Comparison of ENCODE assay signal across 9 cellular contexts in genomic region chr12:12606793-12607589, GRCh38. TPM values are rescaled to one million over a fixed set of nuclear protein-coding genes. Genes with fewer than 3 reads are reported as not detected.
DNase-seq lines count a peak whose midpoint lies in the region; ATAC-seq and TF ChIP-seq lines count a peak whose summit lies in the region.
"Had no signal": no experiment of that assay in that cellular context is flagged by ENCODE, and none has a peak within 500 bp of the region (broad histone marks: within the 10 kb centered on the region; RNA-seq: fewer than 3 reads in every experiment).

No MANE protein-coding gene starts in this region.

- peak overlapping the region; percentile 68; the same call in 1 of the 2 replicates for H3K14ac ChIP-seq in IMR-90 (replicated peaks; ENCODE audit: low read depth, low read length)

- H3K27ac ChIP-seq in IMR-90 (ENCODE audit: insufficient read depth, low read length) = no peak overlapping the region
- H3K27ac ChIP-seq in duodenal mucosa (ENCODE audit: low read depth, low read length) = peak overlapping the region; percentile 20
- peak overlapping the region; percentile 8 for H3K27ac ChIP-seq in vagina
- no peak overlapping the region for H3K27ac ChIP-seq in tibial artery
- no peak overlapping the region for H3K27ac ChIP-seq in gastroesophageal sphincter

- H2AK5ac ChIP-seq in IMR-90 (ENCODE audit: low read depth, low read length) = no peak overlapping the region

- no peaks in the 10 kb centered on the region for H3K36me3 Mint-ChIP-seq in activated naive CD4-positive, alpha-beta T cell treated with anti-CD3 and anti-CD28 coated beads, Interleukin-2, amount 50 U/mL, for 24 hours

- no peaks in the 10 kb centered on the region for H3K27me3 Mint-ChIP-seq in activated naive CD4-positive, alpha-beta T cell treated with anti-CD3 and anti-CD28 coated beads, Interleukin-2, amount 50 U/mL, for 24 hours

- H3K56ac ChIP-seq in IMR-90 (ENCODE audit: extremely low read depth, insufficient read depth, low read length) = peak overlapping the region; percentile 36; the same call in 1 of the 2 replicates

- CTCF ChIA-PET in IMR-90 (lab: Yijun Ruan, JAX) = interaction anchor here (0.6 kb wide), 1 partner anchor 212 kb away, joined by 6 read pairs; no protein-coding TSS in a partner anchor

- no peaks in the 10 kb centered on the region; the same call in 1 of the 2 replicates for H3K9me1 ChIP-seq in IMR-90 (ENCODE audit: insufficient read depth, low read length)

- peak overlapping the region; percentile 20; the same call in 1 of the 2 replicates for H3K18ac ChIP-seq in IMR-90 (ENCODE audit: low read depth, low read length)

- ATAC-seq in IMR-90 (ENCODE audit: low read depth) (no peak), gastroesophageal sphincter (no peak)

- H4K5ac ChIP-seq in IMR-90 (ENCODE audit: low read depth, low read length) = peak overlapping the region; percentile 72; the same call in 1 of the 2 replicates

- intact Hi-C loops in IMR-90 (cut with micrococcal nuclease) (no loop called here), vagina (cut with DNase I) (no loop called here), tibial artery (cut with DNase I; ENCODE audit: low total_unique reads) (loop anchor here (5.0 kb wide), 1 partner anchor 40 kb away; no protein-coding TSS in a partner anchor)

- in situ Hi-C loops in IMR-90 (cut with MboI; ENCODE audit: low sequenced_read_pairs) = no loop called here

- peak overlapping the region; percentile 44; the same call in 1 of the 2 replicates for H2BK120ac ChIP-seq in IMR-90 (ENCODE audit: low read depth, low read length)

- peak overlapping the region; percentile 3; the same call in 1 of the 2 replicates for H3K4ac ChIP-seq in IMR-90 (ENCODE audit: low read depth, low read length)

- POLR2A ChIA-PET in IMR-90 (lab: Charles Lee; ENCODE audit: unreplicated experiment) = interaction anchor here (0.5 kb wide), 1 partner anchor 90 kb away, joined by 21 read pairs; no protein-coding TSS in a partner anchor

- H2BK20ac ChIP-seq in IMR-90 (ENCODE audit: low read depth, low read length) = peak overlapping the region; percentile 38; the same call in 1 of the 2 replicates

- peaks cover 30% of the 10 kb centered on the region for H3K4me1 Mint-ChIP-seq in activated naive CD4-positive, alpha-beta T cell treated with anti-CD3 and anti-CD28 coated beads, Interleukin-2, amount 50 U/mL, for 24 hours

- dilution Hi-C loops in IMR-90 (cut with HindIII; ENCODE audit: low sequenced_read_pairs, unreplicated experiment) = no loop called here

- TF ChIP-seq RAD21 in IMR-90 (IDR thresholded peaks at IDR 0.05; ENCODE audit: low read length) = no peak

- H3K79me1 ChIP-seq in IMR-90 (ENCODE audit: low read depth in 1 of 2, low read length in 2 of 2) = no peaks in the 10 kb centered on the region

- H3K23ac ChIP-seq in IMR-90 (ENCODE audit: low read depth, low read length) = no peak overlapping the region; the same call in 1 of the 2 replicates

- BruUV-seq in IMR-90 (replicated peaks; lab: Mats Ljungman, UMichigan) = no TSS peak

- H3K9ac ChIP-seq in IMR-90 (ENCODE audit: low read depth, low read length) (no peak overlapping the region), duodenal mucosa (ENCODE audit: low read depth in 1 of 2, low read length in 2 of 2) (no peak overlapping the region)

- DNase-seq in activated naive CD4-positive, alpha-beta T cell treated with anti-CD3 and anti-CD28 coated beads, Interleukin-2, amount 50 U/mL, for 16 hours = no peak
- DNase-seq in IMR-90 (peak; percentile 65), vagina (ENCODE audit: extremely low spot score in 2 of 2) (no peak), tibial artery (no peak)
- DNase-seq in stimulated activated CD4-positive, alpha-beta T cell treated with anti-CD3 and anti-CD28 coated beads, Interleukin-1b, Interleukin-23, amount 100 ng/mL, for 48 hours = no peak
- DNase-seq: SW 1271 had no signal

- no peak for TF ChIP-seq CTCF in IMR-90 (conservative IDR thresholded peaks at IDR 0.05; ENCODE audit: low read depth, low read length)
- no peak for TF ChIP-seq CTCF in vagina (IDR thresholded peaks at IDR 0.05)
- no peak for TF ChIP-seq CTCF in tibial artery (IDR thresholded peaks at IDR 0.05)
- TF ChIP-seq CTCF in gastroesophageal sphincter (IDR thresholded peaks at IDR 0.05) = no peak

- no peaks in the 10 kb centered on the region for H4K20me1 ChIP-seq in IMR-90 (ENCODE audit: insufficient read depth, low read length)

- H4K8ac ChIP-seq in IMR-90 (ENCODE audit: low read depth in 2 of 2, low read length in 2 of 2) = peak overlapping the region; percentile 6 to 41; a peak in 3 of 4 replicates

- H2BK5ac ChIP-seq in IMR-90 (ENCODE audit: low read depth, low read length, poor library complexity, severe bottlenecking) = peak overlapping the region; percentile 6

- peak overlapping the region; percentile 8 for H3K4me3 Mint-ChIP-seq in activated naive CD4-positive, alpha-beta T cell treated with anti-CD3 and anti-CD28 coated beads, Interleukin-2, amount 50 U/mL, for 24 hours

- no peak overlapping the region for H2BK15ac ChIP-seq in IMR-90 (ENCODE audit: low read depth, low read length)

- H3K9me3 ChIP-seq in IMR-90 (ENCODE audit: control insufficient read depth, insufficient read depth, low read length) = no peaks in the 10 kb centered on the region
- no peaks in the 10 kb centered on the region for H3K9me3 ChIP-seq in duodenal mucosa (ENCODE audit: control insufficient read depth in 1 of 2, low read length in 2 of 2)
- H3K9me3 ChIP-seq in vagina = no peaks in the 10 kb centered on the region
- no peaks in the 10 kb centered on the region for H3K9me3 ChIP-seq in tibial artery
- no peaks in the 10 kb centered on the region for H3K9me3 ChIP-seq in gastroesophageal sphincter

- H3K27me3 ChIP-seq in IMR-90 (ENCODE audit: control insufficient read depth, insufficient read depth, low read length) (no peaks in the 10 kb centered on the region), duodenal mucosa (ENCODE audit: control insufficient read depth in 1 of 2, insufficient read depth in 2 of 2, low read length in 2 of 2) (no peaks in the 10 kb centered on the region), vagina (no peaks in the 10 kb centered on the region), tibial artery (no peaks in the 10 kb centered on the region), gastroesophageal sphincter (no peaks in the 10 kb centered on the region)

- WGBS in IMR-90 (ENCODE audit: extremely low coverage in 2 of 2, insufficient read length in 1 of 2), 2 experiments = no CpG with 5 or more reads among the region's 7 CpGs
- 62 to 64% methylated on average over 7 of the region's 7 CpGs for WGBS in gastroesophageal sphincter (ENCODE audit: low coverage in 1 of 2), 2 donors

- H3K27ac Mint-ChIP-seq in activated naive CD4-positive, alpha-beta T cell treated with anti-CD3 and anti-CD28 coated beads, Interleukin-2, amount 50 U/mL, for 24 hours = peak overlapping the region; percentile 76

- H3K4me3 ChIP-seq in IMR-90 (ENCODE audit: insufficient read depth, low read depth, low read length) (no peak overlapping the region), duodenal mucosa (ENCODE audit: low read depth in 1 of 2, low read length in 2 of 2) (no peak overlapping the region), vagina (no peak overlapping the region), tibial artery (no peak overlapping the region), gastroesophageal sphincter (no peak overlapping the region)

- no peak overlapping the region for H2AFZ ChIP-seq in IMR-90 (replicated peaks; ENCODE audit: low read length, poor library complexity)

- no peak overlapping the region for H2AK9ac ChIP-seq in IMR-90 (replicated peaks; ENCODE audit: low read depth, low read length, poor library complexity)

- H4K91ac ChIP-seq in IMR-90 (ENCODE audit: insufficient read depth, low read depth, low read length) = no peak overlapping the region

- no peak for TF ChIP-seq EP300 in gastroesophageal sphincter (IDR thresholded peaks at IDR 0.05)

- TF ChIP-seq POLR2A in IMR-90 (IDR thresholded peaks at IDR 0.05; ENCODE audit: low read depth, low read length) (no peak), vagina (IDR thresholded peaks at IDR 0.05) (no peak), gastroesophageal sphincter (IDR thresholded peaks at IDR 0.05) (no peak)

- H3K4me1 ChIP-seq in IMR-90 (ENCODE audit: control insufficient read depth, insufficient read depth, low read length) = peaks cover 2% of the 10 kb centered on the region; the same call in 1 of the 2 replicates
- peaks cover 3 to 8% of the 10 kb centered on the region in 2 donors for H3K4me1 ChIP-seq in duodenal mucosa (ENCODE audit: control insufficient read depth in 1 of 2, insufficient read depth in 2 of 2, low read length in 2 of 2)
- H3K4me1 ChIP-seq in vagina = peaks cover 4% of the 10 kb centered on the region
- H3K4me1 ChIP-seq in tibial artery = peaks cover 0 to 7% (median 0%) of the 10 kb centered on the region in 4 donors
- peaks cover 0 to 6% (median 0%) of the 10 kb centered on the region in 3 donors for H3K4me1 ChIP-seq in gastroesophageal sphincter

- H3K4me2 ChIP-seq in IMR-90 (ENCODE audit: low read depth, low read length) = peak overlapping the region; percentile 12; the same call in 1 of the 2 replicates

- H3K36me3 ChIP-seq in IMR-90 (ENCODE audit: control insufficient read depth, insufficient read depth, low read length) = no peaks in the 10 kb centered on the region
- H3K36me3 ChIP-seq in duodenal mucosa (ENCODE audit: control insufficient read depth in 1 of 2, insufficient read depth in 2 of 2, low read length in 2 of 2) = no peaks in the 10 kb centered on the region
- H3K36me3 ChIP-seq in vagina = no peaks in the 10 kb centered on the region
- H3K36me3 ChIP-seq in tibial artery = no peaks in the 10 kb centered on the region
- no peaks in the 10 kb centered on the region for H3K36me3 ChIP-seq in gastroesophageal sphincter

- no peaks in the 10 kb centered on the region for H3K9me3 Mint-ChIP-seq in activated naive CD4-positive, alpha-beta T cell treated with anti-CD3 and anti-CD28 coated beads, Interleukin-2, amount 50 U/mL, for 24 hours

TF ChIP-seq in IMR-90, 13 proteins besides CTCF, POLR2A, EP300 and RAD21:
- TF ChIP-seq MAFK (IDR thresholded peaks at IDR 0.05; ENCODE audit: low read depth, low read length) (0 out of 2 replicates have a peak, but pooled peaks have one; percentile 4), FOS (IDR thresholded peaks at IDR 0.05; ENCODE audit: low read depth, low read length) (no peak), CEBPB (IDR thresholded peaks at IDR 0.05; ENCODE audit: low read depth, low read length) (no peak), SMC3 (IDR thresholded peaks at IDR 0.05; ENCODE audit: low read depth, low read length) (no peak)

RNA-seq across cellular contexts. Expression of gene CREBL2, which starts 4.7 kb away (rescaled TPM):
- total RNA-seq in IMR-90 (2012; rRNA removed) (19.0 and 32.5 TPM in 2 replicates), vagina (29.0 TPM), gastroesophageal sphincter (10 to 100 TPM; 46.3 to 66.6 (median 59.8) TPM)
- 10.4 and 11.5 TPM in 2 replicates for polyA plus RNA-seq in IMR-90 (2012; rRNA removed)
- 3.6 and 3.7 TPM in 2 replicates for polyA plus RNA-seq in IMR-90 (2012; cell fraction: cytosol; rRNA removed)
- 1.3 and 5.0 TPM in 2 replicates for polyA plus RNA-seq in IMR-90 (2012; cell fraction: nucleus; rRNA removed; ENCODE audit: low replicate concordance)

RNA-seq across cellular contexts. Expression of gene DUSP16, which starts 44.3 kb away (rescaled TPM):
- total RNA-seq in IMR-90 (2012; rRNA removed) = 10.0 and 10.6 TPM in 2 replicates
- 4.2 and 4.7 TPM in 2 replicates for polyA plus RNA-seq in IMR-90 (2012; rRNA removed)
- 2.3 and 2.7 TPM in 2 replicates for polyA plus RNA-seq in IMR-90 (2012; cell fraction: cytosol; rRNA removed)
- 2.7 and 4.1 TPM in 2 replicates for polyA plus RNA-seq in IMR-90 (2012; cell fraction: nucleus; rRNA removed; ENCODE audit: low replicate concordance)
- total RNA-seq in vagina = 30.9 TPM
- total RNA-seq in gastroesophageal sphincter = 10 to 100 TPM; 14.7 to 20.1 (median 17.1) TPM

Comparison
In these comparisons a context has a peak if more than half of its experiments do, and no peak if none do; other contexts are left out.
1. H3K27ac ChIP-seq: peak in duodenal mucosa (single experiment) and vagina (single experiment); none in IMR-90 (single experiment), tibial artery (0 of 2) and gastroesophageal sphincter (0 of 4).